Comparison of ENCODE assay signal across 8 cellular contexts in the genomic region with DNA sequence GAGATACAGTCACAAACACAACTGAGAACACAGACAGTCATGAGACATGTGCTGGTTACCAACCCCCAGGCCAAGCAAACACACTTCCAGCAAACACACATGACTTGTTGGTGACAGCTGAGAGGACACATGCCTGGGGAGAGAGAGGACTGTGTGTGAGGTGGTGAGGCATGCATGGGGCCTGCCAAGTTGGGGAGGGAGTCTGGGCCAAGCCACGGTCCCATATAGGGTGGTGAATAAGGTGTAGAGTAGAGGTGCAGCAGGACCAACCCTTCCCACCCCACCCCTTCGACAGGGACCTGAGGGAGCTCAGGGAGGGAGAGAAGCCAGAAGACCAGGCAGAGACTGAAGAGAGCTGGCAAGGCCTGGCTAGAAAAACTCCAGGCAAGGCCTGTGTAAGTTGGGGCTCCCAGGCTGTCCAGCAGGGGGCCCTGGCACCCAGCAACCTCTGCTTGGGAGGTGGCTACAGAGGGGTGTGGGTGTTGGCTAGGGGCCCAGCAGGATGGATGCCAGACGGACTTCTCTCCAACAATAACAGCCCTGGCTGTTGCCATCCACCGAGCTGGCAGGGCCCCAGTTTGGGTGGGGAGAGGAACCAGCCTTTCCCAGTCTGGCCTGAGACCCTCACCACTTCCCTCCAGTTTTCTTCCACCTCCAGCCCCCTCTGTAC. TPM values are rescaled to one million over a fixed set of nuclear protein-coding genes. Genes with fewer than 3 reads are reported as not detected.
A peak's percentile ranks its signal among the peaks of the same experiment; 100 is the strongest.
DNase-seq lines count a peak whose midpoint lies in the region; ATAC-seq and TF ChIP-seq lines count a peak whose summit lies in the region.

No MANE protein-coding gene starts in this region.

- CTCF ChIA-PET in Calu3 (lab: Charles Lee): interaction anchor here (0.5 to 1.3 kb wide), 12 partner anchors 18 to 688 kb away, joined by 3 to 7 read pairs (median 4); a partner anchor contains a TSS

- WGBS in psoas muscle, 3 donors: 7 to 11% (median 7%) methylated on average over 4 of the region's 4 CpGs

- no peaks in the 10 kb centered on the region for H3K9me2 ChIP-seq in MM.1S (replicated peaks; ENCODE audit: insufficient read depth, low read length)

- H3K36me3 Mint-ChIP-seq in Calu3 (ENCODE audit: insufficient read depth, unreplicated experiment): peaks cover 38% of the 10 kb centered on the region

- no peaks in the 10 kb centered on the region for H3K9me3 Mint-ChIP-seq in Calu3 (ENCODE audit: low read depth, unreplicated experiment)

- H3K27me3 Mint-ChIP-seq in Calu3 (ENCODE audit: unreplicated experiment): no peaks in the 10 kb centered on the region

- peak overlapping the region; percentile 12; the same call in 1 of the 2 replicates for H3K9ac ChIP-seq in MM.1S (ENCODE audit: low read length)

- no peaks in the 10 kb centered on the region for H4K20me1 ChIP-seq in MM.1S (ENCODE audit: insufficient read depth, low read length)

- H3K27ac ChIP-seq in MM.1S (ENCODE audit: low read length) (peak overlapping the region; percentile 61; the same call in 1 of the 2 replicates), psoas muscle (peak overlapping the region; percentile 87), uterus (peak overlapping the region; percentile 89 to 91)

- intact Hi-C loops in Calu3 (cut with micrococcal nuclease; ENCODE audit: unreplicated experiment): loop anchor here (1.0 kb wide), 1 partner anchor 16 kb away; no protein-coding TSS in a partner anchor
- intact Hi-C loops in Right ventricle myocardium superior (cut with DNase I): no loop called here
- intact Hi-C loops in psoas muscle (cut with DNase I): no loop called here
- intact Hi-C loops in uterus (cut with DNase I; ENCODE audit: low total_unique reads): no loop called here

- H3K27me3 ChIP-seq in MM.1S (replicated peaks; ENCODE audit: insufficient read depth, low read length) (no peaks in the 10 kb centered on the region), psoas muscle (ENCODE audit: insufficient read depth in 3 of 3, low read length in 2 of 3) (no peaks in the 10 kb centered on the region), uterus (no peaks in the 10 kb centered on the region)

- no peak overlapping the region for H2AFZ ChIP-seq in MM.1S (ENCODE audit: low read length)

- H3K4me1 Mint-ChIP-seq in Calu3 (ENCODE audit: low read depth, unreplicated experiment): peaks cover 71% of the 10 kb centered on the region

- peak overlapping the region; percentile 21; the same call in 1 of the 2 replicates for H3K4me2 ChIP-seq in MM.1S (ENCODE audit: low read depth, low read length)

- H3K4me3 Mint-ChIP-seq in Calu3 (ENCODE audit: low read depth, unreplicated experiment): peak overlapping the region; percentile 5

- H3K4me1 ChIP-seq in MM.1S (ENCODE audit: low read length) (peaks cover 36% of the 10 kb centered on the region), psoas muscle (peaks cover 61% of the 10 kb centered on the region), uterus (peaks cover 0 to 20% of the 10 kb centered on the region in 2 donors)

- DNase-seq in Calu3 (peak; percentile 98), MM.1S (peak; percentile 73), SKM-1 (lab: John Stamatoyannopoulos, UW; ENCODE audit: unreplicated experiment) (peak; percentile 82), Right ventricle myocardium superior (peak; percentile 96), psoas muscle (peak; percentile 90 to 94), uterus (peak; percentile 85 to 90)
- peak; percentile 29 for DNase-seq in activated naive CD8-positive, alpha-beta T cell treated with anti-CD3 and anti-CD28 coated beads, Interleukin-2, amount 50 U/mL, for 16 hours (ENCODE audit: low read depth, low spot score)

- H3K79me2 ChIP-seq in MM.1S (ENCODE audit: low read length): peaks cover 32% of the 10 kb centered on the region

- BruUV-seq in Calu3 (replicated peaks; lab: Mats Ljungman, UMichigan): no TSS peak

- no peak for TF ChIP-seq POLR2A in uterus (IDR thresholded peaks at IDR 0.05)

- H3K4me3 ChIP-seq in MM.1S (ENCODE audit: low read length) (no peak overlapping the region), psoas muscle (peak overlapping the region; percentile 22), uterus (peak overlapping the region in 1 of 2 donors; percentile 5)

- peaks cover 28% of the 10 kb centered on the region for H3F3A ChIP-seq in MM.1S (ENCODE audit: insufficient read depth, low read length)

- H3K27ac Mint-ChIP-seq in Calu3 (ENCODE audit: unreplicated experiment): peak overlapping the region; percentile 11

- ATAC-seq in GM21529 (IDR thresholded peaks at IDR 0.05; ENCODE audit: unreplicated experiment): peak; percentile 44
- peak; percentile 59 for ATAC-seq in Right ventricle myocardium superior (ENCODE audit: poor library complexity)
- peak; percentile 78 to 85 (median 84) for ATAC-seq in psoas muscle

- H3K36me3 ChIP-seq in MM.1S (replicated peaks; ENCODE audit: insufficient read depth, low read length) (no peaks in the 10 kb centered on the region), psoas muscle (ENCODE audit: insufficient read depth in 1 of 2, low read depth in 1 of 2) (no peaks in the 10 kb centered on the region), uterus (no peaks in the 10 kb centered on the region)

- H3K9me3 ChIP-seq in MM.1S (replicated peaks; ENCODE audit: insufficient read depth, low read length): no peaks in the 10 kb centered on the region
- H3K9me3 ChIP-seq in psoas muscle: no peaks in the 10 kb centered on the region
- no peaks in the 10 kb centered on the region for H3K9me3 ChIP-seq in uterus

- TF ChIP-seq CTCF in Calu3 (IDR thresholded peaks at IDR 0.05; ENCODE audit: unreplicated experiment): peak; percentile 93
- TF ChIP-seq CTCF in MM.1S (IDR thresholded peaks at IDR 0.05; ENCODE audit: low read length): peak; percentile 75
- peak; percentile 53 for TF ChIP-seq CTCF in psoas muscle (IDR thresholded peaks at IDR 0.05)
- peak; percentile 63 to 86 (median 82) for TF ChIP-seq CTCF in uterus (IDR thresholded peaks at IDR 0.05)

RNA-seq across cellular contexts. Expression of a gene that starts 2.0 kb away (rescaled TPM):
- total RNA-seq in Calu3 (2022) (90.1 and 92.8 TPM in 2 replicates), Right ventricle myocardium superior (181 TPM), psoas muscle (10 to 100 TPM; 29.6 to 80.7 (median 41.6) TPM), uterus (100 to 1,000 TPM in 2 of 4 donors, 10 to 100 TPM in 2; 29.9 to 150 (median 95.1) TPM)
- 10 to 100 TPM; 29.1 to 39.7 (median 39.1) TPM for polyA plus RNA-seq in psoas muscle

RNA-seq across cellular contexts. Expression of a gene that starts 4.7 kb away (rescaled TPM):
- not detected in 2 replicates for total RNA-seq in Calu3 (2022)
- 0.56 TPM for total RNA-seq in Right ventricle myocardium superior
- total RNA-seq in psoas muscle: under 1 TPM in 3 of 4 donors, not detected in 1; 0.34 to 0.54 (median 0.36) TPM
- under 1 TPM in 2 of 3 donors, not detected in 1; 0.09 to 0.61 TPM for polyA plus RNA-seq in psoas muscle
- total RNA-seq in uterus: not detected

RNA-seq across cellular contexts. Expression of a gene that starts 25.5 kb away (rescaled TPM):
- 2,072 and 2,073 TPM in 2 replicates for total RNA-seq in Calu3 (2022)
- total RNA-seq in Right ventricle myocardium superior: 853 TPM
- 1,000 to 10,000 TPM; 1,150 to 1,595 (median 1,339) TPM for total RNA-seq in psoas muscle
- 1,000 to 10,000 TPM in 2 of 3 donors, 100 to 1,000 TPM in 1; 743 to 1,128 (median 1,033) TPM for polyA plus RNA-seq in psoas muscle
- 100 to 1,000 TPM; 336 to 897 (median 564) TPM for total RNA-seq in uterus

RNA-seq across cellular contexts. Expression of a gene that starts 35.9 kb away (rescaled TPM):
- 129 and 143 TPM in 2 replicates for total RNA-seq in Calu3 (2022)
- 19.4 TPM for total RNA-seq in Right ventricle myocardium superior
- 10 to 100 TPM; 10.9 to 23.3 (median 18.0) TPM for total RNA-seq in psoas muscle
- polyA plus RNA-seq in psoas muscle: 10 to 100 TPM; 16.0 to 23.6 (median 20.8) TPM
- 10 to 100 TPM in 3 of 4 donors, 1 to 10 TPM in 1; 5.9 to 39.5 (median 28.5) TPM for total RNA-seq in uterus

RNA-seq across cellular contexts. Expression of a gene that starts 43.9 kb away (rescaled TPM):
- total RNA-seq in Calu3 (2022) (32.7 and 37.8 TPM in 2 replicates), Right ventricle myocardium superior (3.7 TPM), psoas muscle (1 to 10 TPM; 2.1 to 5.0 (median 3.0) TPM), uterus (1 to 10 TPM; 1.3 to 5.9 (median 2.8) TPM)
- polyA plus RNA-seq in psoas muscle: 1 to 10 TPM; 2.8 to 5.2 (median 4.0) TPM

Comparison
In these comparisons a context has a peak if more than half of its experiments do, and no peak if none do; other contexts are left out.
1. DNase-seq: peak in every context shown above with its lines; median percentile 98 in Calu3; 96 in Right ventricle myocardium superior; 92 in psoas muscle; 88 in uterus; 82 in SKM-1; 73 in MM.1S; 29 in activated naive CD8-positive, alpha-beta T cell treated with anti-CD3 and anti-CD28 coated beads, Interleukin-2, amount 50 U/mL, for 16 hours.